ENCODE assay signal across 24 cellular contexts in the genomic region with DNA sequence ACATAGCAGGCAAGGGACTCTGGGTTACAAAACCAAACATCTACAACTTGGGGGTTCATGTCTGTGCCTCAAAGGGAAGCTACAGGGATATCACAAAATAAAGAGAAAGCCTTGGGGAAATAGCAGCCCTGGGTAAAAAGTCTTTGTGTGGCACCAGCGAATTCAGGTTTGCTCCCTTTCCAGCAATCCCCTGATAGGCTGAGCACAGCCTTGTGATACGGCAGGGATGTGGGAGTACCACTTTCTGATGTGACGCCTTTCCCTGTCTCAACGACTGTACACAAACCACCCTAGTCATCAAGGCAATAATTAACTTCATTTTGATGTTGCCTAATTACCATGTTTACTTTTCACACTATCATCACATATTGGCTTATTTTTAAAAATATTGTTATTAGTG.
"Had no signal": no experiment of that assay in that cellular context is flagged by ENCODE, and none has a peak within 500 bp of the region (broad histone marks: within the 10 kb centered on the region; RNA-seq: fewer than 3 reads in every experiment).

No MANE protein-coding gene starts in this region.

- H3K27me3 ChIP-seq: neural progenitor cell, right lobe of liver, sigmoid colon, stomach, tibial nerve, upper lobe of left lung, vagina had no signal

- H3K4me1 ChIP-seq: parathyroid adenoma, psoas muscle, right lobe of liver, sigmoid colon, stomach, vagina had no signal

- H2AFZ ChIP-seq: neural progenitor cell, parathyroid adenoma had no signal

- H3K36me3 Mint-ChIP-seq: natural killer cell treated with Interleukin-12 subunit alpha and Interleukin-12 subunit beta and Interleukin-15 and Interleukin-18, amount 100 ng/mL, for 72 hours; stimulated activated effector memory CD8-positive, alpha-beta T cell treated with anti-CD3 and anti-CD28 coated beads, Interleukin-12 subunit alpha, Interleukin-12 subunit beta, amount 100 ng/mL, for 72 hours; stimulated activated naive B cell treated with anti-CD40 and anti-IgM and Interleukin-4, amounts not matched to agents 10 μg/mL and 1 μg/mL and 100 μg/mL, for 72 hours had no signal

- H3K9ac ChIP-seq: neural progenitor cell, parathyroid adenoma had no signal

- DNase-seq: naive B cell; naive thymus-derived CD8-positive, alpha-beta T cell; psoas muscle; right cardiac atrium; right lobe of liver; sigmoid colon; small intestine; stimulated activated CD4-positive, alpha-beta T cell treated with anti-CD3 and anti-CD28 coated beads, Interleukin-15, amount 100 ng/mL, for 24 hours; stimulated activated CD4-positive, alpha-beta T cell treated with anti-CD3 and anti-CD28 coated beads, Interleukin-2, amount 100 ng/mL, for 24 hours; stimulated activated CD4-positive, alpha-beta T cell treated with anti-CD3 and anti-CD28 coated beads, Interleukin-2, amount 100 ng/mL, for 48 hours; stimulated activated CD4-positive, alpha-beta T cell treated with anti-CD3 and anti-CD28 coated beads, Interleukin-4, amount 100 ng/mL, for 24 hours; stimulated activated naive B cell treated with anti-CD40 and anti-IgM and Interleukin-4, amounts not matched to agents 10 μg/mL and 1 μg/mL and 100 μg/mL, for 72 hours; stimulated activated naive CD4-positive, alpha-beta T cell treated with Interleukin-2 at 50 U/mL for 16 hours; stomach; trophoblast cell; upper lobe of left lung had no signal

- H3K9me3 ChIP-seq: psoas muscle, right lobe of liver, sigmoid colon, stomach, tibial nerve, upper lobe of left lung, vagina had no signal

- H3K4me2 ChIP-seq: neural progenitor cell had no signal

- H3K36me3 ChIP-seq: neural progenitor cell, right lobe of liver, sigmoid colon, stomach, tibial nerve, upper lobe of left lung, vagina had no signal

- H3K4me3 Mint-ChIP-seq: naive B cell; naive thymus-derived CD8-positive, alpha-beta T cell; natural killer cell treated with Interleukin-12 subunit alpha and Interleukin-12 subunit beta and Interleukin-15 and Interleukin-18, amount 100 ng/mL, for 72 hours; neural progenitor cell; stimulated activated effector memory CD8-positive, alpha-beta T cell treated with anti-CD3 and anti-CD28 coated beads, Interleukin-12 subunit alpha, Interleukin-12 subunit beta, amount 100 ng/mL, for 72 hours; stimulated activated naive B cell treated with anti-CD40 and anti-IgM and Interleukin-4, amounts not matched to agents 10 μg/mL and 1 μg/mL and 100 μg/mL, for 72 hours; stimulated activated naive CD8-positive, alpha-beta T cell treated with anti-CD3 and anti-CD28 coated beads, Interleukin-15, Interleukin-2, amounts not matched to agents 100 ng/mL and 50 ng/mL, for 24 hours had no signal

- H3K4me3 ChIP-seq: neural progenitor cell, psoas muscle, right lobe of liver, sigmoid colon, stomach, tibial nerve, upper lobe of left lung, vagina had no signal

- H3K27ac ChIP-seq: neural progenitor cell, parathyroid adenoma, psoas muscle, right lobe of liver, sigmoid colon, stomach, tibial nerve, upper lobe of left lung, vagina had no signal

- H3K79me2 ChIP-seq: parathyroid adenoma had no signal

- FAIRE-seq: small intestine had no signal

- H3K27ac Mint-ChIP-seq: naive B cell; naive thymus-derived CD8-positive, alpha-beta T cell; natural killer cell treated with Interleukin-12 subunit alpha and Interleukin-12 subunit beta and Interleukin-15 and Interleukin-18, amount 100 ng/mL, for 72 hours; neural progenitor cell; progenitor cell of endocrine pancreas; stimulated activated effector memory CD8-positive, alpha-beta T cell treated with anti-CD3 and anti-CD28 coated beads, Interleukin-12 subunit alpha, Interleukin-12 subunit beta, amount 100 ng/mL, for 72 hours; stimulated activated naive B cell treated with anti-CD40 and anti-IgM and Interleukin-4, amounts not matched to agents 10 μg/mL and 1 μg/mL and 100 μg/mL, for 72 hours; stimulated activated naive CD8-positive, alpha-beta T cell treated with anti-CD3 and anti-CD28 coated beads, Interleukin-15, Interleukin-2, amounts not matched to agents 100 ng/mL and 50 ng/mL, for 24 hours had no signal

- H3K27me3 Mint-ChIP-seq: naive B cell; natural killer cell treated with Interleukin-12 subunit alpha and Interleukin-12 subunit beta and Interleukin-15 and Interleukin-18, amount 100 ng/mL, for 72 hours; stimulated activated naive B cell treated with anti-CD40 and anti-IgM and Interleukin-4, amounts not matched to agents 10 μg/mL and 1 μg/mL and 100 μg/mL, for 72 hours; stimulated activated naive CD8-positive, alpha-beta T cell treated with anti-CD3 and anti-CD28 coated beads, Interleukin-15, Interleukin-2, amounts not matched to agents 100 ng/mL and 50 ng/mL, for 24 hours had no signal

- H3K4me1 Mint-ChIP-seq: naive B cell; naive thymus-derived CD8-positive, alpha-beta T cell; stimulated activated effector memory CD8-positive, alpha-beta T cell treated with anti-CD3 and anti-CD28 coated beads, Interleukin-12 subunit alpha, Interleukin-12 subunit beta, amount 100 ng/mL, for 72 hours; stimulated activated naive B cell treated with anti-CD40 and anti-IgM and Interleukin-4, amounts not matched to agents 10 μg/mL and 1 μg/mL and 100 μg/mL, for 72 hours had no signal
